ENCODE assay signal across 14 cellular contexts in genomic region chr7:50379539-50379938, GRCh38.
A peak's percentile ranks its signal among the peaks of the same experiment; 100 is the strongest.
DNase-seq lines count a peak whose midpoint lies in the region; ATAC-seq and TF ChIP-seq lines count a peak whose summit lies in the region.
"Had no signal": no experiment of that assay in that cellular context is flagged by ENCODE, and none has a peak within 500 bp of the region (broad histone marks: within the 10 kb centered on the region; RNA-seq: fewer than 3 reads in every experiment).

No MANE protein-coding gene starts in this region.

- no peak overlapping the region for H3K27ac ChIP-seq in CD4-positive, CD25-positive, alpha-beta regulatory T cell (ENCODE audit: insufficient read depth, low read length, poor library complexity, severe bottlenecking)
- peak overlapping the region; percentile 93 for H3K27ac ChIP-seq in GM23338 (ENCODE audit: low read depth)
- H3K27ac ChIP-seq: cardiac muscle cell, HL-60, suprapubic skin had no signal

- no peak for DNase-seq in CD4-positive, CD25-positive, alpha-beta regulatory T cell
- DNase-seq in GM23338 (ENCODE audit: low spot score), result no peak
- no peak for DNase-seq in activated naive CD4-positive, alpha-beta T cell treated with anti-CD3 and anti-CD28 coated beads, Interleukin-2, amount 50 U/mL, for 72 hours (ENCODE audit: low spot score in 2 of 2)
- no peak for DNase-seq in memory B cell (ENCODE audit: low spot score in 2 of 2)
- DNase-seq in NCI-H526 (lab: John Stamatoyannopoulos, UW), result no peak
- DNase-seq: activated CD4-positive, alpha-beta T cell treated with anti-CD3 and anti-CD28 coated beads, Interleukin-2, amount 50 U/mL, for 48 hours; BE2C; NK-92 treated with Interleukin-12 subunit alpha and Interleukin-12 subunit beta, amount 100 ng/mL, for 24 hours had no signal

- H3K9me2 ChIP-seq in GM23338 (ENCODE audit: insufficient read depth), result 0 out of 2 replicates have a peak, but pooled peaks cover 4% of the 10 kb centered on the region

- no peaks in the 10 kb centered on the region for H3K27me3 ChIP-seq in CD4-positive, CD25-positive, alpha-beta regulatory T cell (ENCODE audit: control insufficient read depth, insufficient read depth, low read length)
- no peaks in the 10 kb centered on the region for H3K27me3 ChIP-seq in GM23338 (ENCODE audit: insufficient read depth)
- H3K27me3 ChIP-seq: suprapubic skin had no signal

- peaks cover 31 to 92% (median 64%) of the 10 kb centered on the region in 4 donors for H3K4me1 Mint-ChIP-seq in CD4-positive, CD25-positive, alpha-beta regulatory T cell
- H3K4me1 Mint-ChIP-seq in GM23338 (peaks cover 65% of the 10 kb centered on the region), memory B cell (peaks cover 32% of the 10 kb centered on the region)

- peak overlapping the region; percentile 55 to 90 (median 83) for H3K27ac Mint-ChIP-seq in CD4-positive, CD25-positive, alpha-beta regulatory T cell
- peak overlapping the region; percentile 95 for H3K27ac Mint-ChIP-seq in GM23338
- peak overlapping the region; percentile 54 to 90 for H3K27ac Mint-ChIP-seq in activated naive CD4-positive, alpha-beta T cell treated with anti-CD3 and anti-CD28 coated beads, Interleukin-2, amount 50 U/mL, for 72 hours
- peak overlapping the region; percentile 78 for H3K27ac Mint-ChIP-seq in memory B cell

- H3K4me1 ChIP-seq in CD4-positive, CD25-positive, alpha-beta regulatory T cell (ENCODE audit: control insufficient read depth, insufficient read depth, low read length, poor library complexity, severe bottlenecking), result peaks cover 34% of the 10 kb centered on the region
- peaks cover 62% of the 10 kb centered on the region for H3K4me1 ChIP-seq in GM23338 (ENCODE audit: insufficient read depth)
- H3K4me1 ChIP-seq: BE2C, suprapubic skin had no signal

- ATAC-seq in CD4-positive, CD25-positive, alpha-beta regulatory T cell (ENCODE audit: low read depth in 2 of 2), result no peak
- ATAC-seq in GM23338 (peak; percentile 23), memory B cell (ENCODE audit: low read depth) (peak; percentile 34), GM18519 (IDR thresholded peaks at IDR 0.05; ENCODE audit: low FRiP score, unreplicated experiment) (no peak), HG03342 (IDR thresholded peaks at IDR 0.05; ENCODE audit: unreplicated experiment) (no peak)
- no peak for ATAC-seq in activated naive CD4-positive, alpha-beta T cell treated with anti-CD3 and anti-CD28 coated beads, Interleukin-2, amount 50 U/mL, for 72 hours
- ATAC-seq: Right ventricle myocardium inferior had no signal

- H3K9me3 ChIP-seq in CD4-positive, CD25-positive, alpha-beta regulatory T cell (ENCODE audit: control insufficient read depth in 2 of 2, low read length in 2 of 2), result no peaks in the 10 kb centered on the region
- H3K9me3 ChIP-seq: BE2C, suprapubic skin had no signal

- peak overlapping the region in 2 of 4 donors; percentile 3 to 21 for H3K4me3 Mint-ChIP-seq in CD4-positive, CD25-positive, alpha-beta regulatory T cell
- H3K4me3 Mint-ChIP-seq in GM23338 (peak overlapping the region; percentile 40), memory B cell (no peak overlapping the region)

- H4K20me1 ChIP-seq in GM23338 (replicated peaks; ENCODE audit: insufficient read depth), result no peaks in the 10 kb centered on the region

- no peak overlapping the region for H3K4me3 ChIP-seq in CD4-positive, CD25-positive, alpha-beta regulatory T cell (ENCODE audit: low read depth, low read length)
- H3K4me3 ChIP-seq in GM23338, result peak overlapping the region; percentile 37
- H3K4me3 ChIP-seq: cardiac muscle cell, suprapubic skin had no signal

- H3K36me3 ChIP-seq in CD4-positive, CD25-positive, alpha-beta regulatory T cell (ENCODE audit: control insufficient read depth, insufficient read depth, low read length), result peaks cover 91% of the 10 kb centered on the region
- no peaks in the 10 kb centered on the region for H3K36me3 ChIP-seq in GM23338 (ENCODE audit: insufficient read depth)
- H3K36me3 ChIP-seq: BE2C, cardiac muscle cell, suprapubic skin had no signal

- TF ChIP-seq CTCF in GM23338 (conservative IDR thresholded peaks at IDR 0.05; ENCODE audit: low read depth in 2 of 2), result no peak

- H3F3A ChIP-seq in GM23338 (replicated peaks; ENCODE audit: low read depth), result no peaks in the 10 kb centered on the region

- H3K27me3 Mint-ChIP-seq in CD4-positive, CD25-positive, alpha-beta regulatory T cell, result no peaks in the 10 kb centered on the region
- H3K27me3 Mint-ChIP-seq in GM23338 (ENCODE audit: insufficient read depth, low read depth, poor library complexity) (peaks cover 11% of the 10 kb centered on the region), memory B cell (no peaks in the 10 kb centered on the region)

- H2AFZ ChIP-seq in GM23338, result no peak overlapping the region

- H3K9me3 Mint-ChIP-seq in CD4-positive, CD25-positive, alpha-beta regulatory T cell, result no peaks in the 10 kb centered on the region
- H3K9me3 Mint-ChIP-seq in GM23338 (no peaks in the 10 kb centered on the region), memory B cell (no peaks in the 10 kb centered on the region)
- H3K9me3 Mint-ChIP-seq in activated naive CD4-positive, alpha-beta T cell treated with anti-CD3 and anti-CD28 coated beads, Interleukin-2, amount 50 U/mL, for 72 hours, result no peaks in the 10 kb centered on the region

- peak overlapping the region; percentile 63 for H3K4me2 ChIP-seq in GM23338

- peaks cover 74% of the 10 kb centered on the region for H3K36me3 Mint-ChIP-seq in CD4-positive, CD25-positive, alpha-beta regulatory T cell
- no peaks in the 10 kb centered on the region for H3K36me3 Mint-ChIP-seq in GM23338 (ENCODE audit: low read depth)
- H3K36me3 Mint-ChIP-seq in activated naive CD4-positive, alpha-beta T cell treated with anti-CD3 and anti-CD28 coated beads, Interleukin-2, amount 50 U/mL, for 72 hours, result peaks cover 46 to 93% of the 10 kb centered on the region in 2 donors
- peaks cover 36% of the 10 kb centered on the region for H3K36me3 Mint-ChIP-seq in memory B cell

- H3K79me2 ChIP-seq in GM23338 (replicated peaks; ENCODE audit: insufficient read depth), result no peaks in the 10 kb centered on the region

TF ChIP-seq in GM23338, 12 proteins besides CTCF, POLR2A, EP300 and RAD21:
- TF ChIP-seq, protein P1, sequence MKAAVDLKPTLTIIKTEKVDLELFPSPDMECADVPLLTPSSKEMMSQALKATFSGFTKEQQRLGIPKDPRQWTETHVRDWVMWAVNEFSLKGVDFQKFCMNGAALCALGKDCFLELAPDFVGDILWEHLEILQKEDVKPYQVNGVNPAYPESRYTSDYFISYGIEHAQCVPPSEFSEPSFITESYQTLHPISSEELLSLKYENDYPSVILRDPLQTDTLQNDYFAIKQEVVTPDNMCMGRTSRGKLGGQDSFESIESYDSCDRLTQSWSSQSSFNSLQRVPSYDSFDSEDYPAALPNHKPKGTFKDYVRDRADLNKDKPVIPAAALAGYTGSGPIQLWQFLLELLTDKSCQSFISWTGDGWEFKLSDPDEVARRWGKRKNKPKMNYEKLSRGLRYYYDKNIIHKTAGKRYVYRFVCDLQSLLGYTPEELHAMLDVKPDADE (IDR thresholded peaks at IDR 0.05), result no peak

Comparison
In these comparisons a context has a peak if more than half of its experiments do, and no peak if none do; other contexts are left out.
1. ATAC-seq: peak in GM23338 (single experiment) and memory B cell (single experiment); none in CD4-positive, CD25-positive, alpha-beta regulatory T cell (0 of 2), activated naive CD4-positive, alpha-beta T cell treated with anti-CD3 and anti-CD28 coated beads, Interleukin-2, amount 50 U/mL, for 72 hours (0 of 2), GM18519 (single experiment) and HG03342 (single experiment).
2. Peak in every context shown above with its lines, with median percentiles within 50 percentile points of each other: H3K27ac Mint-ChIP-seq.